In genomic region chr4:17657849-17658248, GRCh38 we compare ENCODE assay signal across 34 cellular contexts.
"Had no signal": no experiment of that assay in that cellular context is flagged by ENCODE, and none has a peak within 500 bp of the region (broad histone marks: within the 10 kb centered on the region; RNA-seq: fewer than 3 reads in every experiment).

No MANE protein-coding gene starts in this region.

- H3K27ac ChIP-seq: KMS-11 had no signal

- H3K4me3 ChIP-seq: MG63 had no signal

- H3K9me3 ChIP-seq: MG63 had no signal

- H3K27me3 ChIP-seq: MG63 had no signal

- H3K36me3 ChIP-seq: MG63 had no signal

- DNase-seq: Karpas-422, Kasumi-1, KG1, MG63, MM.1S, MV-4-11, NCI-H1048, NCI-H1092, NCI-H1092 treated with DMSO at 0.1 percent for 48 hours, NCI-H1105, NCI-H1105 treated with DMSO at 0.1 percent for 48 hours, NCI-H1417, NCI-H1417 treated with DMSO at 0.1 percent for 48 hours, NCI-H1436, NCI-H1436 treated with DMSO at 0.1 percent for 48 hours, NCI-H146, NCI-H1694, NCI-H1694 treated with DMSO at 0.1 percent for 48 hours, NCI-H187, NCI-H187 treated with DMSO at 0.1 percent for 48 hours, NCI-H1930, NCI-H2029, NCI-H2029 treated with DMSO at 0.1 percent for 48 hours, NCI-H2081, NCI-H2081 treated with DMSO at 0.1 percent for 48 hours, NCI-H2107, NCI-H2171, NCI-H2171 treated with DMSO at 0.1 percent for 48 hours, NCI-H2227 treated with DMSO at 0.1 percent for 48 hours, NCI-H226, NCI-H345, NCI-H446, NCI-H446 treated with DMSO at 0.1 percent for 48 hours had no signal
